1 cellular context compared by ENCODE assay signal in genomic region chr17:3815925-3816324, GRCh38.
TF ChIP-seq lines count a peak whose summit lies in the region.

No MANE protein-coding gene starts in this region.

TF ChIP-seq in liver, 16 proteins besides CTCF, POLR2A, EP300 and RAD21 (continued from another document):
- no peak for TF ChIP-seq REST (IDR thresholded peaks at IDR 0.05)
- no peak for TF ChIP-seq EGR1 (IDR thresholded peaks at IDR 0.05; ENCODE audit: low read depth in 2 of 2)
- no peak for TF ChIP-seq ZBTB33 (IDR thresholded peaks at IDR 0.05)
- TF ChIP-seq JUND (IDR thresholded peaks at IDR 0.05): no peak
- TF ChIP-seq HNF4G (IDR thresholded peaks at IDR 0.05): no peak
- TF ChIP-seq NR2F2 (IDR thresholded peaks at IDR 0.05): no peak
- TF ChIP-seq MAX (IDR thresholded peaks at IDR 0.05): no peak
- no peak for TF ChIP-seq HNF4A (conservative IDR thresholded peaks at IDR 0.05)
- TF ChIP-seq, protein P1, sequence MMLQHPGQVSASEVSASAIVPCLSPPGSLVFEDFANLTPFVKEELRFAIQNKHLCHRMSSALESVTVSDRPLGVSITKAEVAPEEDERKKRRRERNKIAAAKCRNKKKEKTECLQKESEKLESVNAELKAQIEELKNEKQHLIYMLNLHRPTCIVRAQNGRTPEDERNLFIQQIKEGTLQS (IDR thresholded peaks at IDR 0.05): no peak
- no peak for TF ChIP-seq GABPA (IDR thresholded peaks at IDR 0.05 in 1 of 2, conservative IDR thresholded peaks at IDR 0.05 in 1 of 2)
- TF ChIP-seq YY1 (IDR thresholded peaks at IDR 0.05): no peak
- TF ChIP-seq SP1 (IDR thresholded peaks at IDR 0.05): no peak
- no peak for TF ChIP-seq FOXA2 (IDR thresholded peaks at IDR 0.05)
- TF ChIP-seq TAF1 (conservative IDR thresholded peaks at IDR 0.05): no peak
- TF ChIP-seq RXRA (IDR thresholded peaks at IDR 0.05): no peak
